Comparison of ENCODE assay signal across 19 cellular contexts in genomic region chr22:40583058-40583741, GRCh38. TPM values are rescaled to one million over a fixed set of nuclear protein-coding genes. Genes with fewer than 3 reads are reported as not detected.
A peak's percentile ranks its signal among the peaks of the same experiment; 100 is the strongest.
DNase-seq lines count a peak whose midpoint lies in the region; ATAC-seq and TF ChIP-seq lines count a peak whose summit lies in the region.
"Had no signal": no experiment of that assay in that cellular context is flagged by ENCODE, and none has a peak within 500 bp of the region (broad histone marks: within the 10 kb centered on the region; RNA-seq: fewer than 3 reads in every experiment).

No MANE protein-coding gene starts in this region.

- H3K9me3 Mint-ChIP-seq in CD8-positive, alpha-beta T cell = peaks cover 3% of the 10 kb centered on the region

- no peaks in the 10 kb centered on the region for H3K27me3 ChIP-seq in CD8-positive, alpha-beta T cell (ENCODE audit: insufficient read depth, low read length)
- no peaks in the 10 kb centered on the region for H3K27me3 ChIP-seq in adipocyte (replicated peaks; ENCODE audit: control insufficient read depth, insufficient read depth, low read length)
- H3K27me3 ChIP-seq: pancreas, uterus had no signal

- peak overlapping the region; percentile 7 for H3K9ac ChIP-seq in adipocyte (ENCODE audit: low read length)

- CTCF ChIA-PET in CD8-positive, alpha-beta T cell (lab: Charles Lee) = interaction anchor here (0.5 to 1.2 kb wide), 5 partner anchors 24 to 1156 kb away, joined by 3 to 5 read pairs (median 3); no protein-coding TSS in a partner anchor
- CTCF ChIA-PET in RWPE1 (lab: Yijun Ruan, JAX) = interaction anchor here (0.5 to 0.7 kb wide), 2 partner anchors 15 to 17 kb away, joined by 3 to 5 read pairs; no protein-coding TSS in a partner anchor

- H3K9me3 ChIP-seq in CD8-positive, alpha-beta T cell (ENCODE audit: low read length) = no peaks in the 10 kb centered on the region
- no peaks in the 10 kb centered on the region for H3K9me3 ChIP-seq in adipocyte (ENCODE audit: control insufficient read depth, low read length)
- H3K9me3 ChIP-seq: pancreas, uterus had no signal

- DNase-seq in CD8-positive, alpha-beta T cell = no peak
- peak; percentile 54 for DNase-seq in GM13976 (ENCODE audit: low spot score)
- no peak for DNase-seq in adipocyte (ENCODE audit: low read depth)
- no peak for DNase-seq in NCI-H510A treated with DMSO at 0.1 percent for 48 hours (lab: John Stamatoyannopoulos, UW)
- DNase-seq in NCI-H2029 (lab: John Stamatoyannopoulos, UW) = no peak
- DNase-seq in RWPE1 (ENCODE audit: low spot score) = no peak
- no peak for DNase-seq in NCI-H2107 (lab: John Stamatoyannopoulos, UW)
- DNase-seq: activated CD4-positive, alpha-beta T cell treated with anti-CD3 and anti-CD28 coated beads for 1 hour; activated gamma-delta T cell; DMS53; effector CD4-positive, alpha-beta T cell; left colon; NCI-H187; NCI-H748 treated with DMSO at 0.1 percent for 48 hours; pancreas; stimulated activated naive CD4-positive, alpha-beta T cell treated with Interleukin-2 at 50 U/mL for 16 hours; uterus had no signal

- H3K27ac ChIP-seq in CD8-positive, alpha-beta T cell (ENCODE audit: low read depth, low read length) = no peak overlapping the region
- no peak overlapping the region for H3K27ac ChIP-seq in RWPE1
- H3K27ac ChIP-seq: pancreas, uterus had no signal

- H3K4me3 Mint-ChIP-seq in CD8-positive, alpha-beta T cell = no peak overlapping the region
- H3K4me3 Mint-ChIP-seq: B cell had no signal

- peak overlapping the region; percentile 38 for H3K27ac Mint-ChIP-seq in CD8-positive, alpha-beta T cell
- H3K27ac Mint-ChIP-seq: B cell had no signal

- POLR2A ChIA-PET in CD8-positive, alpha-beta T cell (lab: Charles Lee) = no interaction called here
- POLR2A ChIA-PET in RWPE1 (lab: Yijun Ruan, JAX; ENCODE audit: low non-redundant PET) = no interaction called here

- no peaks in the 10 kb centered on the region for H3K36me3 ChIP-seq in CD8-positive, alpha-beta T cell (ENCODE audit: insufficient read depth, low read length)
- no peaks in the 10 kb centered on the region for H3K36me3 ChIP-seq in adipocyte (ENCODE audit: control insufficient read depth, insufficient read depth, low read length, severe bottlenecking)
- H3K36me3 ChIP-seq: pancreas, uterus had no signal

- no peak for ATAC-seq in CD8-positive, alpha-beta T cell
- ATAC-seq in HG03039 (IDR thresholded peaks at IDR 0.05; ENCODE audit: unreplicated experiment) = peak; percentile 50
- ATAC-seq: left colon, pancreas had no signal

- no peak overlapping the region for H3K4me3 ChIP-seq in CD8-positive, alpha-beta T cell (ENCODE audit: low read depth, low read length)
- H3K4me3 ChIP-seq in adipocyte (ENCODE audit: low read length) = no peak overlapping the region
- H3K4me3 ChIP-seq: pancreas, uterus had no signal

- H3K36me3 Mint-ChIP-seq in CD8-positive, alpha-beta T cell = peaks cover 31% of the 10 kb centered on the region

- peaks cover 25% of the 10 kb centered on the region for H3K4me1 Mint-ChIP-seq in CD8-positive, alpha-beta T cell (ENCODE audit: low read depth)

- peaks cover 7% of the 10 kb centered on the region for H3K4me1 ChIP-seq in CD8-positive, alpha-beta T cell (ENCODE audit: insufficient read depth, low read length)
- H3K4me1 ChIP-seq in adipocyte (ENCODE audit: control insufficient read depth, insufficient read depth, low read length) = peaks cover 14% of the 10 kb centered on the region
- H3K4me1 ChIP-seq: pancreas, uterus had no signal

- no peak for TF ChIP-seq CTCF in CD8-positive, alpha-beta T cell (IDR thresholded peaks at IDR 0.05)
- TF ChIP-seq CTCF in GM13976 (IDR thresholded peaks at IDR 0.05; ENCODE audit: borderline replicate concordance, control extremely low read depth, extremely low read depth, insufficient read depth, missing control alignments) (no peak), RWPE1 (conservative IDR thresholded peaks at IDR 0.05; ENCODE audit: low read depth) (no peak)

- H3K27me3 Mint-ChIP-seq in CD8-positive, alpha-beta T cell (ENCODE audit: low read depth) = no peaks in the 10 kb centered on the region
- H3K27me3 Mint-ChIP-seq: B cell had no signal

- intact Hi-C loops in CD8-positive, alpha-beta T cell (cut with DNase I, micrococcal nuclease) = loop anchor here (5.0 kb wide), 2 partner anchors 41 to 56 kb away; no protein-coding TSS in a partner anchor

- in situ Hi-C loops in GM13976 (cut with MboI; ENCODE audit: low sequenced_read_pairs, unreplicated experiment) = no loop called here

RNA-seq across cellular contexts. Expression of gene MRTFA, which starts 53.3 kb away (rescaled TPM):
- 10 to 100 TPM; 53.7 to 56.7 TPM for total RNA-seq in CD8-positive, alpha-beta T cell
